Comparison of ENCODE assay signal across 8 cellular contexts in the genomic region with DNA sequence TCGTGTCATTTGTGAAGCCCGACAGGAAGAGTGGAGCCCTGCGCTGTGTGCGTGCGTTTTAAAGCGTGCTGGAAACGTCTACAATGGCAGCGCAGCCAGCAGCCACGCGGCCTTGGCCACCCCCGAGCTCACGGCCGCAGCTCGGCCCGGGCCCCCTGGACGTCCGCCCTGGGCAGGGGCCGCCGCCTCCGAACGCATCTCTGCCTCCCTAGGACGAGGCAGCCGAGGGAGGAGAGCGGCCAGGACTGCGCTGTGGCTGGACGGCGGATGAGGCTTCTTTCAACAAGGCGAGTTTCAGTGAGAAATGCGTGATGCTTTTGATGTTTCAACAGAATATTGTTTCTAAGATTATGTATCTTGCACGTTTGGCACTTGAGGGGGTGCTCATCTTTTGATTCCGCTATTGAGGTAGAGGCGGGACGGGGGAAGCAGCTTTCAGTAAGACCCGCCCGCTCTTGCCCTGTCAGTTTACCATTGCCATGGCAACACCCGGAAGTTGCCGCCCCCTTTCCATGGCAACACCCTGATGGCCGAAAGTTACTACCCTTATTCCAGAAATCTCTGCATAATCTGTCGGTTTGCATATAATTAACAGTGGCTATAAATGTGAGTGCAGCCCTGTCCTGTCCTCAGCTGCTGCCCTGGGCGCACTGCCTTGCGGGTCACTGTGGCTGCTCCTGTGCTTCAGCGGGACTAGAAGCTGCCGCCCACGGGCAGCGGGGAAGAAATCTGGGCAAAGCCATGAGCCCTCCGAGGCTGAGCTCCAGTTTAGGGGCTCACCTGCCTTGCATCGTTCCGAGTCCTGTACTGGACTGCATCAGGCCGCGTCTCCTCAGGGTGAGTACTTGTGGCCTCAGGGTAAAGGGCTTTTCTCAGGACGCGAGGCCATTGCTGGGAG. TPM values are rescaled to one million over a fixed set of nuclear protein-coding genes. Genes with fewer than 3 reads are reported as not detected.
DNase-seq lines count a peak whose midpoint lies in the region; FAIRE-seq and TF ChIP-seq lines count a peak whose summit lies in the region.

No MANE protein-coding gene starts in this region.

- peaks cover 2% of the 10 kb centered on the region for H3K9me1 ChIP-seq in keratinocyte (ENCODE audit: control insufficient read depth, extremely low read depth, insufficient read depth, low read length)

- H3K27ac ChIP-seq in caudate nucleus (ENCODE audit: low read depth, low read length) (peak overlapping the region; percentile 60), keratinocyte (ENCODE audit: control insufficient read depth, insufficient read depth, low read length) (peak overlapping the region; percentile 33), hepatocyte (no peak overlapping the region)

- H3K4me3 ChIP-seq in WI38 (ENCODE audit: low read depth, low read length): peak overlapping the region; percentile 59
- peak overlapping the region; percentile 39 to 58 (median 56) for H3K4me3 ChIP-seq in keratinocyte (ENCODE audit: control insufficient read depth in 2 of 3, extremely low read depth in 1 of 3, insufficient read depth in 2 of 3, low read depth in 1 of 3, low read length in 3 of 3)
- H3K4me3 ChIP-seq in hepatocyte: no peak overlapping the region

- H3K27me3 ChIP-seq in keratinocyte (ENCODE audit: control insufficient read depth, extremely low read depth, insufficient read depth, low read length) (no peaks in the 10 kb centered on the region), hepatocyte (no peaks in the 10 kb centered on the region)

- H4K20me1 ChIP-seq in keratinocyte (ENCODE audit: control insufficient read depth, extremely low read depth, insufficient read depth, low read length): no peaks in the 10 kb centered on the region
- H4K20me1 ChIP-seq in hepatocyte (ENCODE audit: insufficient read depth, poor library complexity, severe bottlenecking): no peaks in the 10 kb centered on the region

- H3K79me2 ChIP-seq in keratinocyte (ENCODE audit: control insufficient read depth, insufficient read depth, low read length) (no peaks in the 10 kb centered on the region), hepatocyte (no peaks in the 10 kb centered on the region)

- peaks cover 3 to 12% of the 10 kb centered on the region in 2 experiments for H3K36me3 ChIP-seq in keratinocyte (ENCODE audit: control insufficient read depth in 2 of 2, extremely low read depth in 1 of 2, insufficient read depth in 2 of 2, low read length in 2 of 2)
- no peaks in the 10 kb centered on the region for H3K36me3 ChIP-seq in hepatocyte (replicated peaks; ENCODE audit: insufficient read depth, low read depth)

- peak overlapping the region; percentile 95 for H3K4me3 Mint-ChIP-seq in HFFc6

- H3K4me1 ChIP-seq in keratinocyte (ENCODE audit: control insufficient read depth, extremely low read depth, insufficient read depth, low read length) (peaks cover 13% of the 10 kb centered on the region), hepatocyte (ENCODE audit: insufficient read depth) (peaks cover 13% of the 10 kb centered on the region)

- H3K9me3 Mint-ChIP-seq in HFFc6: no peaks in the 10 kb centered on the region

- H2AFZ ChIP-seq in keratinocyte (ENCODE audit: control insufficient read depth, low read length) (peak overlapping the region; percentile 47), hepatocyte (no peak overlapping the region)

- TF ChIP-seq POLR2A in GM10847 (IDR thresholded peaks at IDR 0.05; ENCODE audit: extremely low read depth, insufficient read length): peak; percentile 43

- no peaks in the 10 kb centered on the region; the same call in 1 of the 2 replicates for H3K27me3 Mint-ChIP-seq in HFFc6 (ENCODE audit: insufficient read depth)

- peak; percentile 49 for FAIRE-seq in keratinocyte (lab: Jason Lieb, UNC)

- peaks cover 13% of the 10 kb centered on the region for H3K36me3 Mint-ChIP-seq in HFFc6 (ENCODE audit: low read depth)

- H3K27ac Mint-ChIP-seq in HFFc6: peak overlapping the region; percentile 83

- dilution Hi-C loops in keratinocyte (cut with MboI; ENCODE audit: extremely low pct_ligation_motif_present, low sequenced_read_pairs): no loop called here

- H3K4me2 ChIP-seq in keratinocyte (ENCODE audit: control insufficient read depth, extremely low read depth, insufficient read depth, low read depth, low read length) (peak overlapping the region; percentile 77), hepatocyte (no peak overlapping the region)

- DNase-seq in HFFc6: peak; percentile 88
- peak; percentile 70 for DNase-seq in NCI-H1417 treated with DMSO at 0.1 percent for 48 hours (lab: John Stamatoyannopoulos, UW)
- peak in 60 of 61 donors; percentile 39 to 96 (median 78) for DNase-seq in caudate nucleus (lab: John Stamatoyannopoulos, UW)
- DNase-seq in keratinocyte (ENCODE audit: low read depth, low spot score): no peak
- peak; percentile 54 to 71 (median 60) for DNase-seq in stimulated activated CD4-positive, alpha-beta T cell treated with anti-CD3 and anti-CD28 coated beads, Interleukin-12 subunit alpha, Interleukin-12 subunit beta, amount 100 ng/mL, for 48 hours (ENCODE audit: low read depth in 2 of 3, low spot score in 1 of 3)
- DNase-seq in hepatocyte (ENCODE audit: low spot score): no peak

- peak overlapping the region; percentile 15 for H3K9ac ChIP-seq in keratinocyte (ENCODE audit: control insufficient read depth, extremely low read depth, insufficient read depth, low read length)

- WGBS in hepatocyte (ENCODE audit: low lambda C conversion rate, missing lambda C conversion rate): 95% methylated on average over 52 of the region's 52 CpGs

- no peaks in the 10 kb centered on the region for H3K9me2 ChIP-seq in hepatocyte (replicated peaks; ENCODE audit: insufficient read depth)

- peaks cover 69% of the 10 kb centered on the region for H3K4me1 Mint-ChIP-seq in HFFc6 (ENCODE audit: low read depth)

- TF ChIP-seq CTCF in HFFc6 (IDR thresholded peaks at IDR 0.05): no peak
- TF ChIP-seq CTCF in WI38 (IDR thresholded peaks at IDR 0.05; ENCODE audit: low read depth, low read length): no peak
- TF ChIP-seq CTCF in keratinocyte (optimal IDR thresholded peaks at IDR 0.05 in 1 of 3, IDR thresholded peaks at IDR 0.05 in 1 of 3, conservative IDR thresholded peaks at IDR 0.05 in 1 of 3; ENCODE audit: extremely low read depth in 1 of 3, insufficient read depth in 2 of 3, low read length in 3 of 3): no peak
- TF ChIP-seq CTCF in hepatocyte (IDR thresholded peaks at IDR 0.05; ENCODE audit: poor library complexity): no peak

- H3K9me3 ChIP-seq in keratinocyte (ENCODE audit: control insufficient read depth, low read depth, low read length) (no peaks in the 10 kb centered on the region), hepatocyte (ENCODE audit: low read depth) (no peaks in the 10 kb centered on the region)

RNA-seq across cellular contexts. Expression of gene ADNP2, which starts 38.6 kb away (rescaled TPM):
- total RNA-seq in HFFc6 (2021; fragmentation: NEBNext Ultra II Directional; extraction: Animal tissue kit (Norgen Biotek cat#: 25700)): 10 to 100 TPM; 11.5 to 15.6 (median 14.3) TPM
- polyA plus RNA-seq in keratinocyte (7.7 to 11.7 TPM (median 11.3 TPM) in 3 replicates), hepatocyte (5.3 and 7.6 TPM in 2 replicates)
- polyA plus RNA-seq in keratinocyte (2011; ENCODE audit: low read depth): 16.2 TPM
- 6.2 and 7.7 TPM in 2 replicates for polyA plus RNA-seq in keratinocyte (2011; cell fraction: cytosol; rRNA removed)
- polyA plus RNA-seq in keratinocyte (2011; cell fraction: nucleus; rRNA removed): 16.1 and 16.5 TPM in 2 replicates
- 12.2 and 12.4 TPM in 2 replicates for polyA plus RNA-seq in keratinocyte (2012; ENCODE audit: low replicate concordance)
- polyA minus RNA-seq in keratinocyte: 15.5 to 25.3 TPM (median 18.5 TPM) in 3 replicates
- polyA minus RNA-seq in keratinocyte (2011; cell fraction: cytosol; rRNA and poly(A)+ RNA removed): 8.8 TPM
- polyA minus RNA-seq in keratinocyte (2011; cell fraction: nucleus; rRNA and poly(A)+ RNA removed): 13.4 and 20.8 TPM in 2 replicates
- total RNA-seq in hepatocyte: 17.7 and 19.8 TPM in 2 replicates

Comparison
In these comparisons a context has a peak if more than half of its experiments do, and no peak if none do; other contexts are left out.
1. DNase-seq: peak in HFFc6 (single experiment), NCI-H1417 treated with DMSO at 0.1 percent for 48 hours (single experiment), caudate nucleus (60 of 61) and stimulated activated CD4-positive, alpha-beta T cell treated with anti-CD3 and anti-CD28 coated beads, Interleukin-12 subunit alpha, Interleukin-12 subunit beta, amount 100 ng/mL, for 48 hours (3 of 3); none in keratinocyte (single experiment) and hepatocyte (single experiment).